Comparison of ENCODE assay signal across 8 cellular contexts in genomic region chr14:41604793-41605534, GRCh38. TPM values are rescaled to one million over a fixed set of nuclear protein-coding genes. Genes with fewer than 3 reads are reported as not detected.
DNase-seq lines count a peak whose midpoint lies in the region; ATAC-seq, FAIRE-seq and TF ChIP-seq lines count a peak whose summit lies in the region.

No MANE protein-coding gene starts in this region.

- H2AFZ ChIP-seq in endothelial cell of umbilical vein (ENCODE audit: low read depth, low read length) = no peak overlapping the region

- no TSS peak for BruUV-seq in endothelial cell of umbilical vein (replicated peaks; lab: Mats Ljungman, UMichigan)

- no peaks in the 10 kb centered on the region for H4K20me1 ChIP-seq in endothelial cell of umbilical vein (replicated peaks; ENCODE audit: control insufficient read depth, extremely low read depth, insufficient read depth, low read length)

- no peaks in the 10 kb centered on the region for H3K79me2 ChIP-seq in endothelial cell of umbilical vein (ENCODE audit: control insufficient read depth, insufficient read depth, low read length)

- intact Hi-C loops in endothelial cell of umbilical vein (cut with micrococcal nuclease) = no loop called here
- intact Hi-C loops in activated T-helper 1 cell treated with anti-CD3 and anti-CD28 coated beads, Interleukin-12 subunit alpha, Interleukin-12 subunit beta, Interleukin-2, Interleukin-4 antibody, amounts not matched to agents 30 ng/mL and 10 ng/mL and 1 ng/mL, durations not matched to agents 14 hours and 24 hours and 36 hours (cut with micrococcal nuclease) = no loop called here

- H3K27ac ChIP-seq in endothelial cell of umbilical vein (ENCODE audit: insufficient read depth, low read depth, low read length) = no peak overlapping the region
- peak overlapping the region; percentile 41 for H3K27ac ChIP-seq in muscle layer of colon (ENCODE audit: low read depth, low read length)

- DNase-seq in DMS153 (lab: John Stamatoyannopoulos, UW) (peak; percentile 79), NCI-H345 treated with DMSO at 0.1 percent for 48 hours (lab: John Stamatoyannopoulos, UW; ENCODE audit: unreplicated experiment) (peak; percentile 68), endothelial cell of umbilical vein (ENCODE audit: low read depth, low spot score) (no peak)
- no peak for DNase-seq in stimulated activated CD4-positive, alpha-beta T cell treated with anti-CD3 and anti-CD28 coated beads, Interleukin-4, amount 100 ng/mL, for 24 hours
- no peak for DNase-seq in activated T-helper 1 cell treated with anti-CD3 and anti-CD28 coated beads, Interleukin-12 subunit alpha, Interleukin-12 subunit beta, Interleukin-2, Interleukin-4 antibody, amounts not matched to agents 30 ng/mL and 10 ng/mL and 1 ng/mL, durations not matched to agents 14 hours and 24 hours and 36 hours (ENCODE audit: low spot score)
- no peak for DNase-seq in stimulated activated CD8-positive, alpha-beta memory T cell treated with anti-CD3 and anti-CD28 coated beads, Interleukin-4, amount 100 ng/mL, for 48 hours

- H3K36me3 ChIP-seq in endothelial cell of umbilical vein (ENCODE audit: control insufficient read depth in 2 of 2, extremely low read depth in 1 of 2, insufficient read depth in 2 of 2, low read length in 2 of 2) (no peaks in the 10 kb centered on the region), muscle layer of colon (ENCODE audit: insufficient read depth, low read length) (no peaks in the 10 kb centered on the region)

- no peaks in the 10 kb centered on the region for H3K9me1 ChIP-seq in endothelial cell of umbilical vein (replicated peaks; ENCODE audit: control insufficient read depth, extremely low read depth, insufficient read depth, low read length)

- H3K9me3 ChIP-seq in endothelial cell of umbilical vein (replicated peaks; ENCODE audit: control insufficient read depth, insufficient read depth, low read length) (no peaks in the 10 kb centered on the region), muscle layer of colon (ENCODE audit: low read length) (no peaks in the 10 kb centered on the region)

- TF ChIP-seq POLR2A in endothelial cell of umbilical vein (IDR thresholded peaks at IDR 0.05; ENCODE audit: low read depth, low read length) = no peak

- POLR2A ChIA-PET in endothelial cell of umbilical vein (lab: Charles Lee) = no interaction called here

- TF ChIP-seq CTCF in endothelial cell of umbilical vein (IDR thresholded peaks at IDR 0.05; ENCODE audit: extremely low read depth in 1 of 2, insufficient read depth in 1 of 2, low read depth in 1 of 2, low read length in 2 of 2) = no peak

- H3K4me3 ChIP-seq in endothelial cell of umbilical vein (replicated peaks in 1 of 3; ENCODE audit: insufficient read depth in 1 of 3, low read depth in 1 of 3, low read length in 3 of 3) (peak overlapping the region in 1 of 3 experiments; percentile 27), muscle layer of colon (ENCODE audit: low read depth in 1 of 2, low read length in 2 of 2) (peak overlapping the region; percentile 22 to 81)

- H3K4me1 ChIP-seq in endothelial cell of umbilical vein (ENCODE audit: control insufficient read depth, extremely low read depth, insufficient read depth, low read length) (peaks cover 4% of the 10 kb centered on the region), muscle layer of colon (ENCODE audit: insufficient read depth, low read length) (peaks cover 11% of the 10 kb centered on the region)

- H3K27me3 Mint-ChIP-seq in activated T-helper 1 cell treated with anti-CD3 and anti-CD28 coated beads, Interleukin-12 subunit alpha, Interleukin-12 subunit beta, Interleukin-2, Interleukin-4 antibody, amounts not matched to agents 30 ng/mL and 10 ng/mL and 1 ng/mL, durations not matched to agents 14 hours and 24 hours and 36 hours (ENCODE audit: insufficient read depth) = peaks cover 64% of the 10 kb centered on the region

- H3K27me3 ChIP-seq in endothelial cell of umbilical vein (ENCODE audit: control insufficient read depth in 2 of 2, insufficient read depth in 2 of 2, low read length in 2 of 2) = peaks cover 45 to 59% of the 10 kb centered on the region in 2 experiments
- H3K27me3 ChIP-seq in muscle layer of colon (ENCODE audit: control insufficient read depth in 1 of 2, insufficient read depth in 2 of 2, low read length in 2 of 2) = peaks cover 17 to 26% of the 10 kb centered on the region in 2 donors

- dilution Hi-C loops in endothelial cell of umbilical vein (cut with MboI; ENCODE audit: extremely low pct_ligation_motif_present, low sequenced_read_pairs) = no loop called here

- no peaks in the 10 kb centered on the region for H3K4me1 Mint-ChIP-seq in activated T-helper 1 cell treated with anti-CD3 and anti-CD28 coated beads, Interleukin-12 subunit alpha, Interleukin-12 subunit beta, Interleukin-2, Interleukin-4 antibody, amounts not matched to agents 30 ng/mL and 10 ng/mL and 1 ng/mL, durations not matched to agents 14 hours and 24 hours and 36 hours (ENCODE audit: low read depth)

- H3K9ac ChIP-seq in endothelial cell of umbilical vein (replicated peaks; ENCODE audit: extremely low read depth, insufficient read depth, low read length) (no peak overlapping the region), muscle layer of colon (ENCODE audit: low read length) (peak overlapping the region; percentile 19)

- H3K27ac Mint-ChIP-seq in activated T-helper 1 cell treated with anti-CD3 and anti-CD28 coated beads, Interleukin-12 subunit alpha, Interleukin-12 subunit beta, Interleukin-2, Interleukin-4 antibody, amounts not matched to agents 30 ng/mL and 10 ng/mL and 1 ng/mL, durations not matched to agents 14 hours and 24 hours and 36 hours = no peak overlapping the region

- H3K9me3 Mint-ChIP-seq in activated T-helper 1 cell treated with anti-CD3 and anti-CD28 coated beads, Interleukin-12 subunit alpha, Interleukin-12 subunit beta, Interleukin-2, Interleukin-4 antibody, amounts not matched to agents 30 ng/mL and 10 ng/mL and 1 ng/mL, durations not matched to agents 14 hours and 24 hours and 36 hours = no peaks in the 10 kb centered on the region

- no peak for FAIRE-seq in endothelial cell of umbilical vein (lab: Jason Lieb, UNC)

- no peak overlapping the region for H3K4me3 Mint-ChIP-seq in activated T-helper 1 cell treated with anti-CD3 and anti-CD28 coated beads, Interleukin-12 subunit alpha, Interleukin-12 subunit beta, Interleukin-2, Interleukin-4 antibody, amounts not matched to agents 30 ng/mL and 10 ng/mL and 1 ng/mL, durations not matched to agents 14 hours and 24 hours and 36 hours

- peak overlapping the region; percentile 38 for H3K4me2 ChIP-seq in endothelial cell of umbilical vein (ENCODE audit: insufficient read depth, low read length)

- ATAC-seq in HG03280 (IDR thresholded peaks at IDR 0.05; ENCODE audit: unreplicated experiment) = no peak

- no peaks in the 10 kb centered on the region for H3K36me3 Mint-ChIP-seq in activated T-helper 1 cell treated with anti-CD3 and anti-CD28 coated beads, Interleukin-12 subunit alpha, Interleukin-12 subunit beta, Interleukin-2, Interleukin-4 antibody, amounts not matched to agents 30 ng/mL and 10 ng/mL and 1 ng/mL, durations not matched to agents 14 hours and 24 hours and 36 hours (ENCODE audit: low read depth)

- CTCF ChIA-PET in endothelial cell of umbilical vein (lab: Charles Lee) = no interaction called here

TF ChIP-seq in endothelial cell of umbilical vein, 7 proteins besides CTCF, POLR2A, EP300 and RAD21:
- TF ChIP-seq POLR2AphosphoS5 (IDR thresholded peaks at IDR 0.05; ENCODE audit: insufficient read depth, low read depth, low read length) = no peak
- TF ChIP-seq EZH2 (IDR thresholded peaks at IDR 0.05; ENCODE audit: borderline replicate concordance, low read depth, low read length, severe bottlenecking) = no peak
- TF ChIP-seq FOS (IDR thresholded peaks at IDR 0.05; ENCODE audit: borderline replicate concordance, insufficient read depth, low read length) = no peak
- no peak for TF ChIP-seq JUN (IDR thresholded peaks at IDR 0.05; ENCODE audit: borderline replicate concordance, insufficient read depth, insufficient read length, low read depth)
- TF ChIP-seq MYC (IDR thresholded peaks at IDR 0.05; ENCODE audit: low read depth, low read length) = no peak
- no peak for TF ChIP-seq GATA2 (IDR thresholded peaks at IDR 0.05; ENCODE audit: insufficient read depth, insufficient read length, low read depth, low read length)
TF ChIP-seq in endothelial cell of umbilical vein: peak in this region for 0.

RNA-seq across cellular contexts. Expression of gene LRFN5, which starts 1.7 kb away (rescaled TPM):
- not detected in 2 replicates for total RNA-seq in endothelial cell of umbilical vein
- polyA plus RNA-seq in endothelial cell of umbilical vein = not detected in 2 replicates
- polyA plus RNA-seq in endothelial cell of umbilical vein (2011; cell fraction: cytosol; rRNA removed) = not detected in 2 replicates
- polyA plus RNA-seq in endothelial cell of umbilical vein (2011; cell fraction: nucleus; rRNA removed) = not detected in 2 replicates
- polyA plus RNA-seq in endothelial cell of umbilical vein (2012) = not detected in 2 replicates
- not detected in 2 replicates for polyA minus RNA-seq in endothelial cell of umbilical vein
- polyA minus RNA-seq in endothelial cell of umbilical vein (2011; cell fraction: cytosol; rRNA and poly(A)+ RNA removed) = not detected
- polyA minus RNA-seq in endothelial cell of umbilical vein (2011; cell fraction: nucleus; rRNA and poly(A)+ RNA removed) = not detected in 2 replicates
- not detected in 2 replicates for total RNA-seq in activated T-helper 1 cell treated with anti-CD3 and anti-CD28 coated beads, Interleukin-12 subunit alpha, Interleukin-12 subunit beta, Interleukin-2, Interleukin-4 antibody, amounts not matched to agents 30 ng/mL and 10 ng/mL and 1 ng/mL, durations not matched to agents 14 hours and 24 hours and 36 hours

Comparison
In these comparisons a context has a peak if more than half of its experiments do, and no peak if none do; other contexts are left out.
1. DNase-seq: peak in DMS153 (single experiment) and NCI-H345 treated with DMSO at 0.1 percent for 48 hours (single experiment); none in endothelial cell of umbilical vein (single experiment), stimulated activated CD4-positive, alpha-beta T cell treated with anti-CD3 and anti-CD28 coated beads, Interleukin-4, amount 100 ng/mL, for 24 hours (single experiment), activated T-helper 1 cell treated with anti-CD3 and anti-CD28 coated beads, Interleukin-12 subunit alpha, Interleukin-12 subunit beta, Interleukin-2, Interleukin-4 antibody, amounts not matched to agents 30 ng/mL and 10 ng/mL and 1 ng/mL, durations not matched to agents 14 hours and 24 hours and 36 hours (single experiment) and stimulated activated CD8-positive, alpha-beta memory T cell treated with anti-CD3 and anti-CD28 coated beads, Interleukin-4, amount 100 ng/mL, for 48 hours (single experiment).